8 cellular contexts compared by ENCODE assay signal in genomic region chr18:11980148-11980554, GRCh38. TPM values are rescaled to one million over a fixed set of nuclear protein-coding genes. Genes with fewer than 3 reads are reported as not detected.
DNase-seq lines count a peak whose midpoint lies in the region; ATAC-seq and TF ChIP-seq lines count a peak whose summit lies in the region.

No MANE protein-coding gene starts in this region.

- DNase-seq in NCI-H82 (lab: John Stamatoyannopoulos, UW) = peak; percentile 58
- no peak for DNase-seq in NCI-H82 treated with DMSO at 0.1 percent for 48 hours (lab: John Stamatoyannopoulos, UW; ENCODE audit: unreplicated experiment)
- no peak for DNase-seq in WTC11 (ENCODE audit: low spot score)
- no peak for DNase-seq in activated gamma-delta T cell (lab: John Stamatoyannopoulos, UW)
- no peak for DNase-seq in NK-92 treated with Interleukin-12 subunit alpha and Interleukin-12 subunit beta, amount 100 ng/mL, for 24 hours (lab: John Stamatoyannopoulos, UW)

- ATAC-seq in WTC11 = no peak
- no peak for ATAC-seq in GM18520 (IDR thresholded peaks at IDR 0.05; ENCODE audit: unreplicated experiment)

- H3K4me3 ChIP-seq in iPS-11a (ENCODE audit: low read depth, low read length) (peak overlapping the region; percentile 50), subcutaneous abdominal adipose tissue (ENCODE audit: low read depth in 1 of 5, low read length in 5 of 5) (peak overlapping the region; percentile 61 to 76 (median 71))

- peaks cover 0 to under 1% (median 0%) of the 10 kb centered on the region in 5 donors for H3K9me3 ChIP-seq in subcutaneous abdominal adipose tissue (ENCODE audit: control insufficient read depth in 5 of 5, low read length in 5 of 5)

- 0 out of 2 replicates have a peak, but pooled peaks cover under 1% of the 10 kb centered on the region for H3K36me3 Mint-ChIP-seq in WTC11

- H3K4me1 Mint-ChIP-seq in WTC11 = peaks cover 46% of the 10 kb centered on the region

- H3K27me3 Mint-ChIP-seq in WTC11 (ENCODE audit: low read depth) = no peaks in the 10 kb centered on the region

- peak overlapping the region; percentile 83 for H3K27ac ChIP-seq in subcutaneous abdominal adipose tissue (ENCODE audit: low read depth, low read length)

- TF ChIP-seq CTCF in WTC11 (IDR thresholded peaks at IDR 0.05) = no peak

- CTCF ChIA-PET in WTC11 (lab: Charles Lee) = interaction anchor here (0.9 to 3.9 kb wide), 14 partner anchors 8 to 247 kb away, joined by 3 to 33 read pairs (median 8); no protein-coding TSS in a partner anchor

- H3K27ac Mint-ChIP-seq in WTC11 = peak overlapping the region; percentile 97

- no peaks in the 10 kb centered on the region for H3K9me3 Mint-ChIP-seq in WTC11

- peaks cover 0 to 39% (median 30%) of the 10 kb centered on the region in 5 donors for H3K4me1 ChIP-seq in subcutaneous abdominal adipose tissue (ENCODE audit: control insufficient read depth in 5 of 5, insufficient read depth in 5 of 5, low read length in 5 of 5)

- H3K4me3 Mint-ChIP-seq in WTC11 = peak overlapping the region; percentile 73

- POLR2A ChIA-PET in WTC11 (lab: Charles Lee) = interaction anchor here (0.5 to 3.2 kb wide), 19 partner anchors 8 to 984 kb away, joined by 3 to 29 read pairs (median 4); partner anchors contain the start of genes GNAL and MPPE1

- H3K36me3 ChIP-seq in subcutaneous abdominal adipose tissue (ENCODE audit: control insufficient read depth in 5 of 5, insufficient read depth in 5 of 5, low read length in 5 of 5) = no peaks in the 10 kb centered on the region

- peak overlapping the region; percentile 49 to 81 (median 76) for H3K9ac ChIP-seq in subcutaneous abdominal adipose tissue (ENCODE audit: low read length in 5 of 5)

- H3K27me3 ChIP-seq in subcutaneous abdominal adipose tissue (ENCODE audit: control insufficient read depth in 5 of 5, insufficient read depth in 4 of 5, low read length in 5 of 5) = no peaks in the 10 kb centered on the region

TF ChIP-seq in WTC11, 78 proteins besides CTCF, POLR2A, EP300 and RAD21:
- TF ChIP-seq CBFB (CRISPR knock-in tag; IDR thresholded peaks at IDR 0.05; ENCODE audit: low read depth) = no peak
- 0 out of 2 replicates have a peak, but pooled peaks have one; percentile 27 for TF ChIP-seq GABPB1 (CRISPR knock-in tag; IDR thresholded peaks at IDR 0.05)
- TF ChIP-seq EMX1 (CRISPR knock-in tag; IDR thresholded peaks at IDR 0.05) = 0 out of 2 replicates have a peak, but pooled peaks have one; percentile 0

RNA-seq across cellular contexts. Expression of gene IMPA2, which starts 1.2 kb away (rescaled TPM):
- 98.8 to 113 TPM (median 108 TPM) in 3 replicates for total RNA-seq in WTC11 (2021)
